ENCODE assay signal across 4 cellular contexts in genomic region chr16:85858571-85858970, GRCh38. TPM values are rescaled to one million over a fixed set of nuclear protein-coding genes. Genes with fewer than 3 reads are reported as not detected.
"Had no signal": no experiment of that assay in that cellular context is flagged by ENCODE, and none has a peak within 500 bp of the region (broad histone marks: within the 10 kb centered on the region; RNA-seq: fewer than 3 reads in every experiment).

No MANE protein-coding gene starts in this region.

RNA-seq across cellular contexts. Expression of gene IRF8, which starts 40.4 kb away (rescaled TPM):
- total RNA-seq: MCF 10A, NCI-H460, RPMI7951, SJCRH30 had no signal
